28 cellular contexts compared by ENCODE assay signal in the genomic region with DNA sequence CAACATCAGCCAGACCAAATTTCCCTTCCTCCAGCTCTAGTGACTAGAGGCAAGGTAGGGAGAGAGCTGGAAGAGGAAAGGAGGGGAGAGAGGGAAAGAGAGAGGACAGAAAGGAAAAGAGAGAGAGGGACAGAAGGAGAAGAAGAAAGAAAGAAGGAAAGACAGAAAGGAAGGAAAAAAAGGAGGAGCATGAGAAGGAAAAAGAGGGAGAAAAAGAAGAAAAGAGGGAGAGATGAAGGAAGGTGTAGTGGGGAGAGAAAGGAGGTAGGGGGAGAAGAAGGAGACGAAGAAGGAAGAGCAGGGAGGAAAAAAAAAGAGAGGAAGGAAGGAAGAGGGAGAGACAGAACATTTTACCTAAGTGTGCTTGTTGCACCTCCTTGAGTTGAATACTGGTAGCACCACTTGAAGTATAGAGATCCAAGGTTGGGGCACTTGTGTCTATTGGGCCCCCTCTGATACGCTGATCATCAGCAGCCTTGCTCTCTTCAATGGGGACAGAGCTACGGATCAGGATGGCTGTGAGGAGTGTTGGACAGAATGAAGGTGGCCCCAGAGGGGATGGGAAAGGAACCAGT.
"Had no signal": no experiment of that assay in that cellular context is flagged by ENCODE, and none has a peak within 500 bp of the region (broad histone marks: within the 10 kb centered on the region; RNA-seq: fewer than 3 reads in every experiment).

No MANE protein-coding gene starts in this region.

- H3K4me1 ChIP-seq: adrenal gland, ascending aorta, heart left ventricle, prostate gland, testis, uterus had no signal

- H3K27ac Mint-ChIP-seq: activated naive CD8-positive, alpha-beta T cell; activated T-helper 2 cell treated with anti-CD3 and anti-CD28 coated beads, Interferon-gamma antibody, Interleukin-2, Interleukin-4, amounts not matched to agents 10 μg/mL and 5 μg/mL and 100 μg/mL, durations not matched to agents 14 hours and 24 hours and 36 hours; dendritic cell treated with granulocyte-macrophage colony-stimulating factor and Interleukin-4, amounts not matched to agents 40 ng/mL and 50 ng/mL, for 4 days; naive thymus-derived CD4-positive, alpha-beta T cell; stimulated activated effector memory CD8-positive, alpha-beta T cell treated with anti-CD3 and anti-CD28 coated beads, Interleukin-12 subunit alpha, Interleukin-12 subunit beta, amount 100 ng/mL, for 72 hours; T-helper 1 cell treated with Interleukin-12 subunit alpha and Interleukin-12 subunit beta and Interleukin-4 antibody, amounts not matched to agents 30 μg/mL and 1 μg/mL, for 36 hours had no signal

- H3K36me3 ChIP-seq: adrenal gland, ascending aorta, brain microvascular endothelial cell, heart left ventricle, prostate gland, uterus had no signal

- H3K27me3 ChIP-seq: adrenal gland, ascending aorta, brain microvascular endothelial cell, heart left ventricle, testis, uterus had no signal

- H3K4me3 ChIP-seq: adrenal gland, ascending aorta, heart left ventricle, lung, prostate gland, skin epidermis, testis, uterus had no signal

- DNase-seq: activated CD4-positive, alpha-beta T cell treated with anti-CD3 and anti-CD28 coated beads for 4 hours; activated CD4-positive, alpha-beta T cell treated with anti-CD3 and anti-CD28 coated beads, Interleukin-2, amount 50 U/mL, for 48 hours; activated CD4-positive, CD25-positive, alpha-beta regulatory T cell; activated CD8-positive, alpha-beta memory T cell treated with anti-CD3 and anti-CD28 coated beads, Interleukin-2, amount 50 U/mL, for 48 hours; activated naive CD4-positive, alpha-beta T cell; activated T-cell treated with anti-CD3 and anti-CD28 coated beads, Interleukin-2, amount 50 U/mL, for 4 hours; adrenal gland; brain microvascular endothelial cell; caudate nucleus; effector CD4-positive, alpha-beta T cell; heart left ventricle; kidney; naive thymus-derived CD4-positive, alpha-beta T cell; right cardiac atrium; stimulated activated CD4-positive, alpha-beta T cell treated with anti-CD3 and anti-CD28 coated beads, Interleukin-1b, Interleukin-23, amount 100 ng/mL, for 48 hours; T1000; testis; uterus had no signal

- H3K9me3 Mint-ChIP-seq: dendritic cell treated with granulocyte-macrophage colony-stimulating factor and Interleukin-4, amounts not matched to agents 40 ng/mL and 50 ng/mL, for 4 days; T-helper 1 cell treated with Interleukin-12 subunit alpha and Interleukin-12 subunit beta and Interleukin-4 antibody, amounts not matched to agents 30 μg/mL and 1 μg/mL, for 36 hours had no signal

- H3K27me3 Mint-ChIP-seq: dendritic cell treated with granulocyte-macrophage colony-stimulating factor and Interleukin-4, amounts not matched to agents 40 ng/mL and 50 ng/mL, for 4 days had no signal

- H3K4me3 Mint-ChIP-seq: activated naive CD8-positive, alpha-beta T cell; activated T-cell treated with anti-CD3 and anti-CD28 coated beads, Interleukin-2, amount 50 U/mL, for 4 hours; dendritic cell treated with granulocyte-macrophage colony-stimulating factor and Interleukin-4, amounts not matched to agents 40 ng/mL and 50 ng/mL, for 4 days; naive thymus-derived CD4-positive, alpha-beta T cell; stimulated activated effector memory CD8-positive, alpha-beta T cell treated with anti-CD3 and anti-CD28 coated beads, Interleukin-12 subunit alpha, Interleukin-12 subunit beta, amount 100 ng/mL, for 72 hours; T-helper 1 cell treated with Interleukin-12 subunit alpha and Interleukin-12 subunit beta and Interleukin-4 antibody, amounts not matched to agents 30 μg/mL and 1 μg/mL, for 36 hours had no signal

- H3K27ac ChIP-seq: adrenal gland, ascending aorta, brain microvascular endothelial cell, heart left ventricle, prostate gland, skin epidermis, testis, uterus had no signal

- H3K9me3 ChIP-seq: adrenal gland, ascending aorta, prostate gland, testis, uterus had no signal

- H3K4me1 Mint-ChIP-seq: naive thymus-derived CD4-positive, alpha-beta T cell; stimulated activated effector memory CD8-positive, alpha-beta T cell treated with anti-CD3 and anti-CD28 coated beads, Interleukin-12 subunit alpha, Interleukin-12 subunit beta, amount 100 ng/mL, for 72 hours had no signal

- H3K36me3 Mint-ChIP-seq: activated naive CD8-positive, alpha-beta T cell; naive thymus-derived CD4-positive, alpha-beta T cell; stimulated activated effector memory CD8-positive, alpha-beta T cell treated with anti-CD3 and anti-CD28 coated beads, Interleukin-12 subunit alpha, Interleukin-12 subunit beta, amount 100 ng/mL, for 72 hours had no signal

- ATAC-seq: activated T-cell treated with anti-CD3 and anti-CD28 coated beads, Interleukin-2, amount 50 U/mL, for 4 hours; esophagus mucosa; naive thymus-derived CD4-positive, alpha-beta T cell; right cardiac atrium; stimulated activated effector memory CD8-positive, alpha-beta T cell treated with anti-CD3 and anti-CD28 coated beads, Interleukin-12 subunit alpha, Interleukin-12 subunit beta, amount 100 ng/mL, for 72 hours had no signal
